8 cellular contexts compared by ENCODE assay signal in the genomic region with DNA sequence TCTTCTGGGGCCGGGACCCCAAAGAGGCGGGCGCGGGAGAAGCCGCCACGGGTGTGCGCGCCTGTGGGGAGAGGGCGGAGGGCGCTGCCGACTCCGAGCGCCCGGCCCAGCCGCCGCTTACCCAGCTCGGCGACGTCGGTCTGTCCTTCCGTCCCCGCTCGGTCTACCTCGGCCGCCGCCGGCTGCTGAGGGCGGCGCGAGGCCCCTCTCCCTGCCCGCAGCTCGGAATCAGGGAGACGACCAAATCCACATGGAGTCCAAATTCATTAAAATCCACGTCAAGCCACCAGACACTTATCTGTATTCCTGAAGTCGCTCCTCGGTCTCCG. TPM values are rescaled to one million over a fixed set of nuclear protein-coding genes. Genes with fewer than 3 reads are reported as not detected.
DNase-seq lines count a peak whose midpoint lies in the region; ATAC-seq and TF ChIP-seq lines count a peak whose summit lies in the region.

No MANE protein-coding gene starts in this region.

- peak overlapping the region; percentile 95 for H3K4me3 Mint-ChIP-seq in HFFc6
- H3K4me3 Mint-ChIP-seq in activated naive CD8-positive, alpha-beta T cell treated with anti-CD3 and anti-CD28 coated beads, Interleukin-2, amount 10 ng/mL, durations not matched to agents 7 days and 5 days = peak overlapping the region; percentile 78

- POLR2A ChIA-PET in BJ (lab: Charles Lee) = interaction anchor here (2.0 kb wide), 1 partner anchor 221 kb away, joined by 12 read pairs; no protein-coding TSS in a partner anchor
- POLR2A ChIA-PET in activated naive CD8-positive, alpha-beta T cell treated with anti-CD3 and anti-CD28 coated beads, Interleukin-2, amount 10 ng/mL, durations not matched to agents 7 days and 5 days (lab: Charles Lee) = no interaction called here

- no peak for TF ChIP-seq POLR2A in spleen (IDR thresholded peaks at IDR 0.05)

- H3K27me3 ChIP-seq in BJ (ENCODE audit: control insufficient read depth, insufficient read depth, low read length) (no peaks in the 10 kb centered on the region), spleen (replicated peaks in 1 of 7) (peaks cover 0 to 48% (median 6%) of the 10 kb centered on the region in 7 donors)

- H3K9me3 Mint-ChIP-seq in HFFc6 = no peaks in the 10 kb centered on the region
- no peaks in the 10 kb centered on the region for H3K9me3 Mint-ChIP-seq in activated naive CD8-positive, alpha-beta T cell treated with anti-CD3 and anti-CD28 coated beads, Interleukin-2, amount 10 ng/mL, durations not matched to agents 7 days and 5 days

- CTCF ChIA-PET in BJ (lab: Yijun Ruan, JAX) = interaction anchor here (0.8 to 15.8 kb wide), 15 partner anchors 10 to 250 kb away, joined by 3 to 351 read pairs (median 8); no protein-coding TSS in a partner anchor

- H3K4me3 ChIP-seq in BJ (ENCODE audit: low read depth, low read length) (peak overlapping the region; percentile 73), iPS-11a (ENCODE audit: low read depth, low read length) (peak overlapping the region; percentile 66), spleen (peak overlapping the region; percentile 60 to 87 (median 70))

- TF ChIP-seq CTCF in BJ (IDR thresholded peaks at IDR 0.05; ENCODE audit: insufficient read depth, low read depth, low read length) = no peak
- no peak for TF ChIP-seq CTCF in HFFc6 (IDR thresholded peaks at IDR 0.05)
- no peak for TF ChIP-seq CTCF in spleen (IDR thresholded peaks at IDR 0.05 in 8 of 11, conservative IDR thresholded peaks at IDR 0.05 in 3 of 11)

- H3K27ac Mint-ChIP-seq in HFFc6 = peak overlapping the region; percentile 50; the same call in 1 of the 2 replicates
- no peak overlapping the region for H3K27ac Mint-ChIP-seq in activated naive CD8-positive, alpha-beta T cell treated with anti-CD3 and anti-CD28 coated beads, Interleukin-2, amount 10 ng/mL, durations not matched to agents 7 days and 5 days

- peaks cover 4% of the 10 kb centered on the region; the same call in 1 of the 2 replicates for H3K36me3 Mint-ChIP-seq in HFFc6 (ENCODE audit: low read depth)
- H3K36me3 Mint-ChIP-seq in activated naive CD8-positive, alpha-beta T cell treated with anti-CD3 and anti-CD28 coated beads, Interleukin-2, amount 10 ng/mL, durations not matched to agents 7 days and 5 days = no peaks in the 10 kb centered on the region

- H3K27me3 Mint-ChIP-seq in HFFc6 (ENCODE audit: insufficient read depth) = no peaks in the 10 kb centered on the region; the same call in 1 of the 2 replicates
- peaks cover 52% of the 10 kb centered on the region for H3K27me3 Mint-ChIP-seq in activated naive CD8-positive, alpha-beta T cell treated with anti-CD3 and anti-CD28 coated beads, Interleukin-2, amount 10 ng/mL, durations not matched to agents 7 days and 5 days

- 0 to 2% (median 0%) methylated on average over 6 to 37 of the region's 37 CpGs; no CpG with 5 or more reads in 1 of the 5 donors for WGBS in spleen, 5 donors

- peaks cover 54% of the 10 kb centered on the region for H3K4me1 Mint-ChIP-seq in HFFc6 (ENCODE audit: low read depth)
- H3K4me1 Mint-ChIP-seq in activated naive CD8-positive, alpha-beta T cell treated with anti-CD3 and anti-CD28 coated beads, Interleukin-2, amount 10 ng/mL, durations not matched to agents 7 days and 5 days = peaks cover 12% of the 10 kb centered on the region

- ATAC-seq in activated naive CD8-positive, alpha-beta T cell treated with anti-CD3 and anti-CD28 coated beads, Interleukin-2, amount 10 ng/mL, durations not matched to agents 7 days and 5 days (ENCODE audit: low read depth) = peak; percentile 21

- H3K9me3 ChIP-seq in spleen = no peaks in the 10 kb centered on the region

- no peaks in the 10 kb centered on the region for H3K36me3 ChIP-seq in BJ (ENCODE audit: control insufficient read depth, insufficient read depth, low read length)
- H3K36me3 ChIP-seq in spleen = no peaks in the 10 kb centered on the region

- peak overlapping the region; percentile 6 to 90 (median 82) for H3K27ac ChIP-seq in spleen

- H3K4me1 ChIP-seq in spleen = peaks cover 0 to 54% (median 27%) of the 10 kb centered on the region in 6 donors

- DNase-seq in BJ (ENCODE audit: low read depth) = no peak
- DNase-seq in HFFc6 = no peak
- peak; percentile 44 for DNase-seq in activated naive CD8-positive, alpha-beta T cell treated with anti-CD3 and anti-CD28 coated beads, Interleukin-2, amount 10 ng/mL, durations not matched to agents 7 days and 5 days
- DNase-seq in spleen = no peak
- DNase-seq in NCI-H1105 treated with DMSO at 0.1 percent for 48 hours (lab: John Stamatoyannopoulos, UW) = no peak
- DNase-seq in NCI-H226 = no peak
- no peak for DNase-seq in SW480 (ENCODE audit: low spot score)

- intact Hi-C loops in spleen (cut with DNase I; ENCODE audit: low total_unique reads) = no loop called here

RNA-seq across cellular contexts. Expression of a gene that starts 0.7 kb away (rescaled TPM):
- polyA plus RNA-seq in BJ (2011; rRNA removed) (1.9 and 2.7 TPM in 2 replicates), spleen (1 to 10 TPM in 2 of 3 donors, under 1 TPM in 1; 0.93 to 2.1 (median 1.3) TPM)
- 5.7 and 9.6 TPM in 2 replicates for polyA minus RNA-seq in BJ (2011; rRNA and poly(A)+ RNA removed)
- total RNA-seq in HFFc6 (2021; fragmentation: NEBNext Ultra II Directional; extraction: Animal tissue kit (Norgen Biotek cat#: 25700)) = 10 to 100 TPM; 20.9 to 29.9 (median 28.1) TPM
- 1 to 10 TPM; 2.0 to 2.1 TPM for total RNA-seq in activated naive CD8-positive, alpha-beta T cell treated with anti-CD3 and anti-CD28 coated beads, Interleukin-2, amount 10 ng/mL, durations not matched to agents 7 days and 5 days
- 10 to 100 TPM in 3 of 7 donors, 1 to 10 TPM in 4; 6.7 to 16.9 (median 8.2) TPM for total RNA-seq in spleen
